In the genomic region with DNA sequence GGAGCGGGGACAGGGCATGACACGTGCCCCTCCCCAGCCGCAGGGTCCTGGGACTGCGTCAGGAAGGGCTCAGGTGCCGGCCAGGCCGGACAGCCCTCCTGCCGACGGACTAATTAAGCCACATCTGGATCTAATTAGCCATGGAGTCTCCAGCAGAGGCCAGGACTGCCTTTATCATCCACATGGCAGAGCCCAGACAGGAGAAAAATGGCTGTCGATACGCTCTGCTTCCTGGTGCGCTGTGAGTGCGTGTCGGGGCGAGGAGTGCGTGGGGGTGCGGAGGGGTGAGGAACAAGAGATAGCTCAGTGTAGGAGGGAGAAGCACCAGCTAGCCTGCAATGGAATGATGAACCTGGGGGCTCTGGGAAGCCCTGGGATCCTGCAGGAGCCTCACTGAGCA, we compare ENCODE assay signal across 12 cellular contexts.
"Had no signal": no experiment of that assay in that cellular context is flagged by ENCODE, and none has a peak within 500 bp of the region (broad histone marks: within the 10 kb centered on the region; RNA-seq: fewer than 3 reads in every experiment).

No MANE protein-coding gene starts in this region.

- FAIRE-seq: pancreas had no signal

- H3K9me3 ChIP-seq: left ventricle myocardium inferior, pancreas, thyroid gland, uterus had no signal

- H3K36me3 ChIP-seq: left ventricle myocardium inferior, pancreas, thyroid gland, uterus had no signal

- H3K4me3 ChIP-seq: left ventricle myocardium inferior, pancreas, thyroid gland, uterus had no signal

- DNase-seq: activated CD4-positive, alpha-beta memory T cell treated with anti-CD3 and anti-CD28 coated beads for 36 hours; activated gamma-delta T cell; activated T-cell treated with anti-CD3 and anti-CD28 coated beads, Interleukin-2, amount 50 U/mL, for 48 hours; anterior cingulate cortex; endodermal cell; foreskin melanocyte; left ventricle myocardium inferior; T-helper 9 cell; thyroid gland; uterus had no signal

- H3K4me1 ChIP-seq: left ventricle myocardium inferior, pancreas, thyroid gland, uterus had no signal

- H3K27ac ChIP-seq: left ventricle myocardium inferior, pancreas, thyroid gland, uterus, VCaP had no signal

- H3K27me3 ChIP-seq: pancreas, thyroid gland, uterus had no signal
